28 cellular contexts compared by ENCODE assay signal in genomic region chr3:135267487-135267886, GRCh38.
"Had no signal": no experiment of that assay in that cellular context is flagged by ENCODE, and none has a peak within 500 bp of the region (broad histone marks: within the 10 kb centered on the region; RNA-seq: fewer than 3 reads in every experiment).

No MANE protein-coding gene starts in this region.

- H3K36me3 Mint-ChIP-seq: stimulated activated effector memory CD8-positive, alpha-beta T cell treated with anti-CD3 and anti-CD28 coated beads, Interleukin-12 subunit alpha, Interleukin-12 subunit beta, amount 100 ng/mL, for 72 hours; stimulated activated memory B cell treated with anti-CD40 and anti-IgM and Interleukin-4, amounts not matched to agents 10 μg/mL and 1 μg/mL and 100 μg/mL, for 72 hours; stimulated activated naive B cell treated with anti-CD40 and anti-IgM and Interleukin-4, amounts not matched to agents 10 μg/mL and 1 μg/mL and 100 μg/mL, for 72 hours; type B pancreatic cell had no signal

- H3K27me3 Mint-ChIP-seq: stimulated activated memory B cell treated with anti-CD40 and anti-IgM and Interleukin-4, amounts not matched to agents 10 μg/mL and 1 μg/mL and 100 μg/mL, for 72 hours; stimulated activated naive B cell treated with anti-CD40 and anti-IgM and Interleukin-4, amounts not matched to agents 10 μg/mL and 1 μg/mL and 100 μg/mL, for 72 hours; stimulated activated naive CD8-positive, alpha-beta T cell treated with anti-CD3 and anti-CD28 coated beads, Interleukin-15, amount 100 ng/mL, for 72 hours had no signal

- H3K4me3 Mint-ChIP-seq: stimulated activated effector memory CD8-positive, alpha-beta T cell treated with anti-CD3 and anti-CD28 coated beads, Interleukin-12 subunit alpha, Interleukin-12 subunit beta, amount 100 ng/mL, for 72 hours; stimulated activated memory B cell treated with anti-CD40 and anti-IgM and Interleukin-4, amounts not matched to agents 10 μg/mL and 1 μg/mL and 100 μg/mL, for 72 hours; stimulated activated naive B cell treated with anti-CD40 and anti-IgM and Interleukin-4, amounts not matched to agents 10 μg/mL and 1 μg/mL and 100 μg/mL, for 72 hours; stimulated activated naive CD8-positive, alpha-beta T cell treated with anti-CD3 and anti-CD28 coated beads, Interleukin-15, amount 100 ng/mL, for 72 hours; stimulated activated naive CD8-positive, alpha-beta T cell treated with anti-CD3 and anti-CD28 coated beads, Interleukin-15, Interleukin-2, amounts not matched to agents 100 ng/mL and 50 ng/mL, for 24 hours; type B pancreatic cell had no signal

- H3K4me3 ChIP-seq: stomach, suprapubic skin, testis, thoracic aorta, thyroid gland, tibial artery, tibial nerve, transverse colon, upper lobe of left lung, upper lobe of right lung, uterus, vagina had no signal

- DNase-seq: stimulated activated CD4-positive, alpha-beta T cell treated with anti-CD3 and anti-CD28 coated beads, Interleukin-2, amount 100 ng/mL, for 48 hours; stimulated activated CD4-positive, alpha-beta T cell treated with anti-CD3 and anti-CD28 coated beads, Interleukin-4, amount 100 ng/mL, for 1 hour; stimulated activated CD4-positive, alpha-beta T cell treated with anti-CD3 and anti-CD28 coated beads, Interleukin-4, amount 100 ng/mL, for 24 hours; stimulated activated CD4-positive, alpha-beta T cell treated with anti-CD3 and anti-CD28 coated beads, Interleukin-4, amount 100 ng/mL, for 4 hours; stimulated activated CD8-positive, alpha-beta memory T cell treated with anti-CD3 and anti-CD28 coated beads, Interleukin-4, amount 100 ng/mL, for 48 hours; stimulated activated naive B cell treated with anti-CD40 and anti-IgM and Interleukin-4, amounts not matched to agents 10 μg/mL and 1 μg/mL and 100 μg/mL, for 72 hours; stimulated activated naive CD4-positive, alpha-beta T cell; stimulated activated naive CD4-positive, alpha-beta T cell treated with Interleukin-2 at 50 U/mL for 16 hours; stimulated activated naive CD8-positive, alpha-beta T cell treated with anti-CD3 and anti-CD28 coated beads, Interleukin-15, amount 100 ng/mL, for 72 hours; stimulated activated naive CD8-positive, alpha-beta T cell treated with anti-CD3 and anti-CD28 coated beads, Interleukin-15, Interleukin-2, amounts not matched to agents 100 U/mL and 50 U/mL, for 24 hours; stomach; substantia nigra; testis; tibial artery; transverse colon; trophoblast cell; upper lobe of left lung; upper lobe of right lung; uterus had no signal

- H3K36me3 ChIP-seq: stomach, suprapubic skin, thoracic aorta, thyroid gland, tibial artery, tibial nerve, transverse colon, upper lobe of left lung, upper lobe of right lung, uterus, vagina had no signal

- H3K4me1 ChIP-seq: suprapubic skin, testis, tibial artery, tibial nerve, transverse colon, upper lobe of left lung, upper lobe of right lung, uterus, vagina had no signal

- H3K9me3 ChIP-seq: stomach, suprapubic skin, testis, thoracic aorta, thyroid gland, tibial artery, tibial nerve, transverse colon, upper lobe of left lung, upper lobe of right lung, uterus, vagina had no signal

- H3K9me3 Mint-ChIP-seq: stimulated activated memory B cell treated with anti-CD40 and anti-IgM and Interleukin-4, amounts not matched to agents 10 μg/mL and 1 μg/mL and 100 μg/mL, for 72 hours; stimulated activated naive CD8-positive, alpha-beta T cell treated with anti-CD3 and anti-CD28 coated beads, Interleukin-15, Interleukin-2, amounts not matched to agents 100 ng/mL and 50 ng/mL, for 24 hours; type B pancreatic cell had no signal

- H3K4me1 Mint-ChIP-seq: stimulated activated effector memory CD8-positive, alpha-beta T cell treated with anti-CD3 and anti-CD28 coated beads, Interleukin-12 subunit alpha, Interleukin-12 subunit beta, amount 100 ng/mL, for 72 hours; stimulated activated memory B cell treated with anti-CD40 and anti-IgM and Interleukin-4, amounts not matched to agents 10 μg/mL and 1 μg/mL and 100 μg/mL, for 72 hours; stimulated activated naive B cell treated with anti-CD40 and anti-IgM and Interleukin-4, amounts not matched to agents 10 μg/mL and 1 μg/mL and 100 μg/mL, for 72 hours; stimulated activated naive CD8-positive, alpha-beta T cell treated with anti-CD3 and anti-CD28 coated beads, Interleukin-15, amount 100 ng/mL, for 72 hours had no signal

- ATAC-seq: stimulated activated effector memory CD8-positive, alpha-beta T cell treated with anti-CD3 and anti-CD28 coated beads, Interleukin-12 subunit alpha, Interleukin-12 subunit beta, amount 100 ng/mL, for 72 hours; stimulated activated memory B cell treated with anti-CD40 and anti-IgM and Interleukin-4, amounts not matched to agents 10 μg/mL and 1 μg/mL and 100 μg/mL, for 72 hours; stimulated activated naive B cell treated with anti-CD40 and anti-IgM and Interleukin-4, amounts not matched to agents 10 μg/mL and 1 μg/mL and 100 μg/mL, for 72 hours; stimulated activated naive CD8-positive, alpha-beta T cell treated with anti-CD3 and anti-CD28 coated beads, Interleukin-15, amount 100 ng/mL, for 72 hours; stimulated activated naive CD8-positive, alpha-beta T cell treated with anti-CD3 and anti-CD28 coated beads, Interleukin-15, Interleukin-2, amounts not matched to agents 100 U/mL and 50 U/mL, for 24 hours; upper lobe of right lung had no signal

- H3K27ac Mint-ChIP-seq: stimulated activated effector memory CD8-positive, alpha-beta T cell treated with anti-CD3 and anti-CD28 coated beads, Interleukin-12 subunit alpha, Interleukin-12 subunit beta, amount 100 ng/mL, for 72 hours; stimulated activated memory B cell treated with anti-CD40 and anti-IgM and Interleukin-4, amounts not matched to agents 10 μg/mL and 1 μg/mL and 100 μg/mL, for 72 hours; stimulated activated naive B cell treated with anti-CD40 and anti-IgM and Interleukin-4, amounts not matched to agents 10 μg/mL and 1 μg/mL and 100 μg/mL, for 72 hours; stimulated activated naive CD8-positive, alpha-beta T cell treated with anti-CD3 and anti-CD28 coated beads, Interleukin-15, amount 100 ng/mL, for 72 hours; stimulated activated naive CD8-positive, alpha-beta T cell treated with anti-CD3 and anti-CD28 coated beads, Interleukin-15, Interleukin-2, amounts not matched to agents 100 ng/mL and 50 ng/mL, for 24 hours; type B pancreatic cell had no signal

- H3K27me3 ChIP-seq: stomach, suprapubic skin, testis, thyroid gland, tibial nerve, transverse colon, upper lobe of left lung, upper lobe of right lung, uterus, vagina had no signal

- H3K27ac ChIP-seq: stomach, suprapubic skin, testis, thoracic aorta, tibial artery, tibial nerve, transverse colon, upper lobe of left lung, upper lobe of right lung, uterus, vagina had no signal
